In genomic region chr20:56409946-56410345, GRCh38 we compare ENCODE assay signal across 19 cellular contexts. TPM values are rescaled to one million over a fixed set of nuclear protein-coding genes. Genes with fewer than 3 reads are reported as not detected.
DNase-seq lines count a peak whose midpoint lies in the region; ATAC-seq and TF ChIP-seq lines count a peak whose summit lies in the region.
"Had no signal": no experiment of that assay in that cellular context is flagged by ENCODE, and none has a peak within 500 bp of the region (broad histone marks: within the 10 kb centered on the region; RNA-seq: fewer than 3 reads in every experiment).

No MANE protein-coding gene starts in this region.

- H3K4me3 ChIP-seq in heart left ventricle (no peak overlapping the region), liver (ENCODE audit: low read depth in 1 of 3, low read length in 3 of 3) (no peak overlapping the region), upper lobe of left lung (no peak overlapping the region)
- H3K4me3 ChIP-seq: neural progenitor cell, psoas muscle, suprapubic skin had no signal

- 35 to 83% (median 75%) methylated on average over 1 of the region's 1 CpG for WGBS in heart left ventricle, 4 donors
- WGBS in liver = 88% methylated on average over 1 of the region's 1 CpG
- 86 to 93% methylated on average over 1 of the region's 1 CpG for WGBS in upper lobe of left lung, 2 donors

- TF ChIP-seq CTCF in heart left ventricle (IDR thresholded peaks at IDR 0.05) (no peak), liver (IDR thresholded peaks at IDR 0.05; ENCODE audit: low read depth, low read length, missing input control) (no peak), upper lobe of left lung (IDR thresholded peaks at IDR 0.05) (no peak)

- H3K36me3 Mint-ChIP-seq in T-helper 17 cell (ENCODE audit: low read depth) = peaks cover 4% of the 10 kb centered on the region

- no peak for ATAC-seq in heart left ventricle
- ATAC-seq in Right ventricle myocardium superior (ENCODE audit: poor library complexity) = no peak
- no peak for ATAC-seq in T-helper 17 cell
- ATAC-seq in upper lobe of left lung (ENCODE audit: low FRiP score in 2 of 2) = no peak
- ATAC-seq: Panc1, psoas muscle had no signal

- peaks cover 0 to 41% (median 33%) of the 10 kb centered on the region in 9 donors for H3K36me3 ChIP-seq in heart left ventricle
- H3K36me3 ChIP-seq in liver (ENCODE audit: control insufficient read depth in 4 of 4, insufficient read depth in 3 of 4, low read depth in 1 of 4, low read length in 3 of 4) = peaks cover 9 to 17% (median 12%) of the 10 kb centered on the region in 4 donors
- H3K36me3 ChIP-seq in upper lobe of left lung = peaks cover 13 to 31% (median 18%) of the 10 kb centered on the region in 4 donors

- no peaks in the 10 kb centered on the region for H3K27me3 Mint-ChIP-seq in T-helper 17 cell
- H3K27me3 Mint-ChIP-seq: activated B cell treated with CpG ODN at 0.5 μM for 24 hours had no signal

- no peak overlapping the region for H3K9ac ChIP-seq in liver (ENCODE audit: low read depth in 1 of 2, low read length in 2 of 2)
- H3K9ac ChIP-seq: neural progenitor cell had no signal

- no peak overlapping the region for H3K4me3 Mint-ChIP-seq in T-helper 17 cell
- H3K4me3 Mint-ChIP-seq: activated B cell treated with CpG ODN at 0.5 μM for 24 hours; endodermal cell; HFFc6; neural progenitor cell; T-helper 2 cell treated with Interferon-gamma antibody and Interleukin-4, amounts not matched to agents 5 μg/mL and 100 μg/mL, for 36 hours had no signal

- DNase-seq in heart left ventricle (no peak), Right ventricle myocardium superior (no peak), T-helper 17 cell (no peak), upper lobe of left lung (no peak), LoVo (ENCODE audit: low spot score) (no peak), dermis blood vessel endothelial cell (no peak)
- DNase-seq: activated B cell treated with CpG ODN at 0.5 μM for 24 hours; activated effector memory CD4-positive, alpha-beta T cell treated with anti-CD3 and anti-CD28 coated beads, Interleukin-2, amount 50 U/mL, for 16 hours; endodermal cell; HFFc6; mesendoderm; NCI-H187 treated with DMSO at 0.1 percent for 48 hours; psoas muscle; stimulated activated CD4-positive, alpha-beta T cell treated with anti-CD3 and anti-CD28 coated beads, Interleukin-12 subunit alpha, Interleukin-12 subunit beta, amount 100 ng/mL, for 4 hours had no signal

- no peak for TF ChIP-seq POLR2A in heart left ventricle (IDR thresholded peaks at IDR 0.05)
- TF ChIP-seq POLR2A in upper lobe of left lung (IDR thresholded peaks at IDR 0.05) = no peak

- no peak for TF ChIP-seq RAD21 in liver (IDR thresholded peaks at IDR 0.05)

- H3K27me3 ChIP-seq in heart left ventricle = no peaks in the 10 kb centered on the region
- H3K27me3 ChIP-seq in liver (ENCODE audit: control insufficient read depth in 4 of 4, insufficient read depth in 4 of 4, low read length in 3 of 4) = no peaks in the 10 kb centered on the region
- no peaks in the 10 kb centered on the region for H3K27me3 ChIP-seq in upper lobe of left lung
- H3K27me3 ChIP-seq: neural progenitor cell, suprapubic skin had no signal

- intact Hi-C loops in heart left ventricle (cut with DNase I) = no loop called here
- intact Hi-C loops in Right ventricle myocardium superior (cut with DNase I) = no loop called here

- H3K4me1 ChIP-seq in heart left ventricle (peaks cover 0 to 59% (median 22%) of the 10 kb centered on the region in 12 donors), liver (ENCODE audit: control insufficient read depth in 4 of 4, insufficient read depth in 4 of 4, low read length in 3 of 4) (peaks cover 2 to 30% (median 23%) of the 10 kb centered on the region in 4 donors), upper lobe of left lung (peaks cover 10 to 23% (median 14%) of the 10 kb centered on the region in 4 donors)
- H3K4me1 ChIP-seq: neural progenitor cell, psoas muscle had no signal

- H3K27ac ChIP-seq in heart left ventricle = peak overlapping the region in 9 of 12 donors; percentile 2 to 78 (median 43)
- peak overlapping the region; percentile 65 to 71 for H3K27ac ChIP-seq in liver (ENCODE audit: low read depth in 1 of 2, low read length in 2 of 2)
- peak overlapping the region; percentile 54 to 89 (median 66) for H3K27ac ChIP-seq in upper lobe of left lung
- H3K27ac ChIP-seq: neural progenitor cell, psoas muscle, suprapubic skin had no signal

- peaks cover 28% of the 10 kb centered on the region for H3K4me1 Mint-ChIP-seq in T-helper 17 cell
- H3K4me1 Mint-ChIP-seq: endodermal cell, neural progenitor cell had no signal

- TF ChIP-seq EP300 in upper lobe of left lung (IDR thresholded peaks at IDR 0.05) = no peak

- H3K27ac Mint-ChIP-seq in T-helper 17 cell = peak overlapping the region; percentile 57
- H3K27ac Mint-ChIP-seq: activated B cell treated with CpG ODN at 0.5 μM for 24 hours; endodermal cell; HFFc6; neural progenitor cell; T-helper 2 cell treated with Interferon-gamma antibody and Interleukin-4, amounts not matched to agents 5 μg/mL and 100 μg/mL, for 36 hours had no signal

- no peaks in the 10 kb centered on the region for H3K9me3 ChIP-seq in heart left ventricle
- no peaks in the 10 kb centered on the region for H3K9me3 ChIP-seq in T-helper 17 cell (ENCODE audit: control insufficient read depth, low read length, poor library complexity, severe bottlenecking)
- H3K9me3 ChIP-seq in liver (ENCODE audit: control insufficient read depth in 4 of 4, low read length in 3 of 4) = no peaks in the 10 kb centered on the region
- H3K9me3 ChIP-seq in upper lobe of left lung = no peaks in the 10 kb centered on the region
- H3K9me3 ChIP-seq: psoas muscle, suprapubic skin had no signal

TF ChIP-seq in liver, 16 proteins besides CTCF, POLR2A, EP300 and RAD21:
- TF ChIP-seq FOXA1 (IDR thresholded peaks at IDR 0.05) (no peak), SP1 (IDR thresholded peaks at IDR 0.05) (no peak), RXRA (IDR thresholded peaks at IDR 0.05) (peak in 1 of 2 donors; percentile 2), JUND (IDR thresholded peaks at IDR 0.05) (no peak)
- TF ChIP-seq, protein P1, sequence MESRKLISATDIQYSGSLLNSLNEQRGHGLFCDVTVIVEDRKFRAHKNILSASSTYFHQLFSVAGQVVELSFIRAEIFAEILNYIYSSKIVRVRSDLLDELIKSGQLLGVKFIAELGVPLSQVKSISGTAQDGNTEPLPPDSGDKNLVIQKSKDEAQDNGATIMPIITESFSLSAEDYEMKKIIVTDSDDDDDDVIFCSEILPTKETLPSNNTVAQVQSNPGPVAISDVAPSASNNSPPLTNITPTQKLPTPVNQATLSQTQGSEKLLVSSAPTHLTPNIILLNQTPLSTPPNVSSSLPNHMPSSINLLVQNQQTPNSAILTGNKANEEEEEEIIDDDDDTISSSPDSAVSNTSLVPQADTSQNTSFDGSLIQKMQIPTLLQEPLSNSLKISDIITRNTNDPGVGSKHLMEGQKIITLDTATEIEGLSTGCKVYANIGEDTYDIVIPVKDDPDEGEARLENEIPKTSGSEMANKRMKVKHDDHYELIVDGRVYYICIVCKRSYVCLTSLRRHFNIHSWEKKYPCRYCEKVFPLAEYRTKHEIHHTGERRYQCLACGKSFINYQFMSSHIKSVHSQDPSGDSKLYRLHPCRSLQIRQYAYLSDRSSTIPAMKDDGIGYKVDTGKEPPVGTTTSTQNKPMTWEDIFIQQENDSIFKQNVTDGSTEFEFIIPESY (IDR thresholded peaks at IDR 0.05) = no peak

RNA-seq across cellular contexts. Expression of gene CASS4, which starts 2.1 kb away (rescaled TPM):
- total RNA-seq in heart left ventricle (1 to 10 TPM in 2 of 9 donors, under 1 TPM in 7; 0.07 to 3.8 (median 0.50) TPM), Right ventricle myocardium superior (0.40 TPM), T-helper 17 cell (10 to 100 TPM in 1 of 2 donors, 1 to 10 TPM in 1; 7.1 to 18.6 TPM), liver (1 to 10 TPM; 1.4 to 1.6 TPM), upper lobe of left lung (10 to 100 TPM; 13.4 to 31.4 (median 19.5) TPM), dermis blood vessel endothelial cell (0.05 and 0.17 TPM in 2 replicates)
- polyA plus RNA-seq in heart left ventricle (under 1 TPM; 0.38 to 0.47 TPM), liver (under 1 TPM; 0.26 to 0.77 TPM)
- total RNA-seq: endodermal cell had no signal

RNA-seq across cellular contexts. Expression of gene CSTF1, which starts 17.5 kb away (rescaled TPM):
- total RNA-seq in heart left ventricle (10 to 100 TPM; 16.0 to 27.3 (median 22.0) TPM), Right ventricle myocardium superior (16.8 TPM), T-helper 17 cell (10 to 100 TPM; 21.8 to 23.7 TPM), liver (10 to 100 TPM; 19.1 to 20.2 TPM), upper lobe of left lung (10 to 100 TPM in 5 of 6 donors, 1 to 10 TPM in 1; 3.3 to 30.5 (median 22.5) TPM), dermis blood vessel endothelial cell (39.1 and 51.0 TPM in 2 replicates)
- polyA plus RNA-seq in heart left ventricle (10 to 100 TPM in 1 of 2 donors, 1 to 10 TPM in 1; 4.2 to 15.3 TPM), liver (10 to 100 TPM; 11.9 to 12.9 TPM)

RNA-seq across cellular contexts. Expression of gene AURKA, which starts 17.9 kb away (rescaled TPM):
- total RNA-seq in heart left ventricle (10 to 100 TPM in 2 of 9 donors, 1 to 10 TPM in 7; 2.4 to 11.0 (median 6.3) TPM), Right ventricle myocardium superior (6.0 TPM), T-helper 17 cell (1 to 10 TPM in 1 of 2 donors, under 1 TPM in 1; 0.92 to 1.0 TPM), liver (10 to 100 TPM in 1 of 2 donors, 1 to 10 TPM in 1; 1.3 to 41.6 TPM), upper lobe of left lung (1 to 10 TPM in 4 of 6 donors, under 1 TPM in 1, not detected in 1; 0.44 to 3.9 (median 3.3) TPM), dermis blood vessel endothelial cell (12.4 and 66.3 TPM in 2 replicates)
- polyA plus RNA-seq in heart left ventricle (10 to 100 TPM in 1 of 2 donors, 1 to 10 TPM in 1; 2.2 to 19.5 TPM), liver (1 to 10 TPM in 1 of 2 donors, under 1 TPM in 1; 0.88 to 4.2 TPM)

RNA-seq across cellular contexts. Expression of gene FAM210B, which starts 51.2 kb away (rescaled TPM):
- total RNA-seq in heart left ventricle = 10 to 100 TPM; 48.3 to 69.8 (median 57.2) TPM
- 10 to 100 TPM; 32.6 to 34.2 TPM for polyA plus RNA-seq in heart left ventricle
- 61.3 TPM for total RNA-seq in Right ventricle myocardium superior
- total RNA-seq in T-helper 17 cell = 10 to 100 TPM; 15.9 to 16.9 TPM
- 100 to 1,000 TPM in 1 of 2 donors, 10 to 100 TPM in 1; 21.8 to 139 TPM for total RNA-seq in liver
- 10 to 100 TPM; 26.2 to 35.1 TPM for polyA plus RNA-seq in liver
- 10 to 100 TPM; 15.0 to 41.2 (median 31.6) TPM for total RNA-seq in upper lobe of left lung
- total RNA-seq in dermis blood vessel endothelial cell = 26.0 and 31.9 TPM in 2 replicates

RNA-seq across cellular contexts. Expression of gene RTF2, which starts 58.5 kb away (rescaled TPM):
- total RNA-seq in heart left ventricle (100 to 1,000 TPM in 1 of 9 donors, 10 to 100 TPM in 8; 61.9 to 101 (median 86.2) TPM), Right ventricle myocardium superior (78.7 TPM), T-helper 17 cell (10 to 100 TPM; 62.3 to 62.6 TPM), liver (10 to 100 TPM; 29.0 to 31.0 TPM), upper lobe of left lung (10 to 100 TPM; 35.6 to 87.8 (median 63.5) TPM), dermis blood vessel endothelial cell (93.9 and 98.7 TPM in 2 replicates)
- polyA plus RNA-seq in heart left ventricle (100 to 1,000 TPM in 1 of 2 donors, 10 to 100 TPM in 1; 50.7 to 114 TPM), liver (10 to 100 TPM; 39.2 to 46.6 TPM)
